Comparison of ENCODE assay signal across 9 cellular contexts in genomic region chr6:149342525-149342924, GRCh38. TPM values are rescaled to one million over a fixed set of nuclear protein-coding genes. Genes with fewer than 3 reads are reported as not detected.
DNase-seq lines count a peak whose midpoint lies in the region; ATAC-seq, FAIRE-seq and TF ChIP-seq lines count a peak whose summit lies in the region.
"Had no signal": no experiment of that assay in that cellular context is flagged by ENCODE, and none has a peak within 500 bp of the region (broad histone marks: within the 10 kb centered on the region; RNA-seq: fewer than 3 reads in every experiment).

No MANE protein-coding gene starts in this region.

- no peak for DNase-seq in GM12892 (ENCODE audit: insufficient read length)
- DNase-seq in activated naive CD8-positive, alpha-beta T cell treated with anti-CD3 and anti-CD28 coated beads, Interleukin-2, amount 50 U/mL, for 24 hours, result no peak
- DNase-seq in Kasumi-1 (lab: John Stamatoyannopoulos, UW), result no peak
- no peak for DNase-seq in NCI-H524 treated with DMSO at 0.1 percent for 48 hours (lab: John Stamatoyannopoulos, UW)
- DNase-seq in SW480 (ENCODE audit: low spot score), result no peak
- DNase-seq in iPS-NIHi7 (ENCODE audit: extremely low spot score), result no peak
- DNase-seq: WERI-Rb-1 had no signal

- H3K36me3 Mint-ChIP-seq in activated naive CD8-positive, alpha-beta T cell treated with anti-CD3 and anti-CD28 coated beads, Interleukin-2, amount 50 U/mL, for 24 hours (ENCODE audit: low read depth), result peaks cover 38% of the 10 kb centered on the region

- peak; percentile 77 for FAIRE-seq in GM12892 (lab: Jason Lieb, UNC)

- ATAC-seq in GM19467 (IDR thresholded peaks at IDR 0.05; ENCODE audit: unreplicated experiment) (peak; percentile 65), HG03280 (IDR thresholded peaks at IDR 0.05; ENCODE audit: unreplicated experiment) (peak; percentile 67)
- peak; percentile 40 for ATAC-seq in activated naive CD8-positive, alpha-beta T cell treated with anti-CD3 and anti-CD28 coated beads, Interleukin-2, amount 50 U/mL, for 24 hours

- H3K27ac Mint-ChIP-seq in activated naive CD8-positive, alpha-beta T cell treated with anti-CD3 and anti-CD28 coated beads, Interleukin-2, amount 50 U/mL, for 24 hours, result peak overlapping the region; percentile 92

- H3K27me3 Mint-ChIP-seq in activated naive CD8-positive, alpha-beta T cell treated with anti-CD3 and anti-CD28 coated beads, Interleukin-2, amount 50 U/mL, for 24 hours, result no peaks in the 10 kb centered on the region

- H3K9me3 Mint-ChIP-seq in activated naive CD8-positive, alpha-beta T cell treated with anti-CD3 and anti-CD28 coated beads, Interleukin-2, amount 50 U/mL, for 24 hours, result no peaks in the 10 kb centered on the region

- peak overlapping the region; percentile 66 for H3K4me3 Mint-ChIP-seq in activated naive CD8-positive, alpha-beta T cell treated with anti-CD3 and anti-CD28 coated beads, Interleukin-2, amount 50 U/mL, for 24 hours

- peaks cover 80% of the 10 kb centered on the region for H3K4me1 Mint-ChIP-seq in activated naive CD8-positive, alpha-beta T cell treated with anti-CD3 and anti-CD28 coated beads, Interleukin-2, amount 50 U/mL, for 24 hours

- no peak for TF ChIP-seq POLR2A in GM12892 (IDR thresholded peaks at IDR 0.05; ENCODE audit: low read depth, low read length)

RNA-seq across cellular contexts. Expression of gene TAB2, which starts 25.0 kb away (rescaled TPM):
- 29.0 TPM for polyA plus RNA-seq in GM12892 (2012; ENCODE audit: missing spikeins)

RNA-seq across cellular contexts. Expression of gene SUMO4, which starts 57.5 kb away (rescaled TPM):
- polyA plus RNA-seq in GM12892 (2012; ENCODE audit: missing spikeins), result 1.1 TPM
